Comparison of ENCODE assay signal across 1 cellular context in genomic region chr16:71572497-71573116, GRCh38.
A peak's percentile ranks its signal among the peaks of the same experiment; 100 is the strongest.
TF ChIP-seq lines count a peak whose summit lies in the region.

No MANE protein-coding gene starts in this region.

TF ChIP-seq in HepG2, 621 proteins besides CTCF, POLR2A, EP300 and RAD21 (continued from another document and continues in another):
- TF ChIP-seq PAWR (CRISPR knock-in tag; IDR thresholded peaks at IDR 0.05; ENCODE audit: borderline replicate concordance) (no peak), GTF3A (CRISPR knock-in tag; conservative IDR thresholded peaks at IDR 0.05) (no peak), PPARG (CRISPR knock-in tag; conservative IDR thresholded peaks at IDR 0.05) (0 out of 2 replicates have a peak, but pooled peaks have one; percentile 50), ZNF776 (CRISPR knock-in tag; IDR thresholded peaks at IDR 0.05) (no peak), PRPF4 (IDR thresholded peaks at IDR 0.05; ENCODE audit: low read depth, low read length, poor library complexity, severe bottlenecking) (no peak), FOXJ3 (CRISPR knock-in tag; IDR thresholded peaks at IDR 0.05; ENCODE audit: borderline replicate concordance) (peak; percentile 84; the same call in 1 of the 2 replicates), E2F5 (CRISPR knock-in tag; conservative IDR thresholded peaks at IDR 0.05) (no peak), ATF3 (CRISPR knock-in tag; IDR thresholded peaks at IDR 0.05) (no peak), PAX8 (CRISPR knock-in tag; IDR thresholded peaks at IDR 0.05; ENCODE audit: borderline replicate concordance) (0 out of 2 replicates have a peak, but pooled peaks have one; percentile 52), ZNF205 (CRISPR knock-in tag; IDR thresholded peaks at IDR 0.05) (no peak), SOX6 (IDR thresholded peaks at IDR 0.05) (no peak), SOX6 (CRISPR knock-in tag; IDR thresholded peaks at IDR 0.05) (peak; percentile 88), ZNF556 (CRISPR knock-in tag; IDR thresholded peaks at IDR 0.05; ENCODE audit: borderline replicate concordance) (0 out of 2 replicates have a peak, but pooled peaks have one; percentile 31), RFX1 (IDR thresholded peaks at IDR 0.05) (no peak), FOXC1 (CRISPR knock-in tag; IDR thresholded peaks at IDR 0.05; ENCODE audit: borderline replicate concordance) (no peak), MBNL3 (CRISPR knock-in tag; conservative IDR thresholded peaks at IDR 0.05) (no peak), MAX (IDR thresholded peaks at IDR 0.05) (peak; percentile 77; the same call in 1 of the 2 replicates), ZNF382 (CRISPR knock-in tag; IDR thresholded peaks at IDR 0.05; ENCODE audit: borderline replicate concordance) (no peak), HDAC1 (CRISPR knock-in tag; IDR thresholded peaks at IDR 0.05) (peak; percentile 24; the same call in 1 of the 2 replicates), SRSF4 (IDR thresholded peaks at IDR 0.05; ENCODE audit: low read depth, low read length, poor library complexity, severe bottlenecking) (no peak), U2AF2 (IDR thresholded peaks at IDR 0.05; ENCODE audit: low read depth, low read length) (no peak), ZNF740 (CRISPR knock-in tag; IDR thresholded peaks at IDR 0.05) (no peak), REST (IDR thresholded peaks at IDR 0.05; ENCODE audit: borderline replicate concordance in 1 of 2, low read depth in 1 of 2, low read length in 2 of 2) (no peak), SIX4 (CRISPR knock-in tag; IDR thresholded peaks at IDR 0.05) (no peak; the same call in 1 of the 2 replicates), ZNF800 (CRISPR knock-in tag; IDR thresholded peaks at IDR 0.05) (peak; percentile 47; the same call in 1 of the 2 replicates), XBP1 (CRISPR knock-in tag; IDR thresholded peaks at IDR 0.05) (no peak), ZBTB3 (CRISPR knock-in tag; IDR thresholded peaks at IDR 0.05; ENCODE audit: borderline replicate concordance, low read depth) (no peak), REPIN1 (CRISPR knock-in tag; IDR thresholded peaks at IDR 0.05; ENCODE audit: borderline replicate concordance, low read depth) (no peak), ZNF737 (CRISPR knock-in tag; IDR thresholded peaks at IDR 0.05; ENCODE audit: borderline replicate concordance) (no peak), ZNF780A (CRISPR knock-in tag; IDR thresholded peaks at IDR 0.05) (no peak), FOXA3 (CRISPR knock-in tag; IDR thresholded peaks at IDR 0.05) (peak; percentile 78), ZNF17 (CRISPR knock-in tag; IDR thresholded peaks at IDR 0.05) (no peak), MXD1 (CRISPR knock-in tag; IDR thresholded peaks at IDR 0.05) (no peak), ZNF207 (IDR thresholded peaks at IDR 0.05; ENCODE audit: borderline replicate concordance) (no peak), ZKSCAN8 (CRISPR knock-in tag; IDR thresholded peaks at IDR 0.05; ENCODE audit: borderline replicate concordance) (peak; percentile 89; the same call in 1 of the 2 replicates), ZNF614 (CRISPR knock-in tag; IDR thresholded peaks at IDR 0.05; ENCODE audit: borderline replicate concordance) (peak; percentile 86), FOXO4 (CRISPR knock-in tag; conservative IDR thresholded peaks at IDR 0.05) (no peak), ZSCAN30 (CRISPR knock-in tag; IDR thresholded peaks at IDR 0.05) (no peak), UBTF (CRISPR knock-in tag; IDR thresholded peaks at IDR 0.05) (no peak), EZH2 (conservative IDR thresholded peaks at IDR 0.05; ENCODE audit: low read depth, low read length) (no peak), ZNF703 (CRISPR knock-in tag; IDR thresholded peaks at IDR 0.05; ENCODE audit: borderline replicate concordance) (no peak), BCL3 (CRISPR knock-in tag; IDR thresholded peaks at IDR 0.05) (no peak), MAFG (CRISPR knock-in tag; IDR thresholded peaks at IDR 0.05) (peak; percentile 89), ZNF446 (CRISPR knock-in tag; IDR thresholded peaks at IDR 0.05) (no peak), ZNF326 (CRISPR knock-in tag; IDR thresholded peaks at IDR 0.05; ENCODE audit: borderline replicate concordance) (no peak), TFAP4 (IDR thresholded peaks at IDR 0.05; ENCODE audit: borderline replicate concordance, low read depth) (peak; percentile 77), IRX3 (CRISPR knock-in tag; IDR thresholded peaks at IDR 0.05; ENCODE audit: borderline replicate concordance, low read depth) (no peak), ZNF510 (CRISPR knock-in tag; IDR thresholded peaks at IDR 0.05; ENCODE audit: low read depth) (no peak), TGIF2 (CRISPR knock-in tag; IDR thresholded peaks at IDR 0.05) (peak; percentile 65; the same call in 1 of the 2 replicates), ZNF12 (CRISPR knock-in tag; IDR thresholded peaks at IDR 0.05) (no peak), NFIC (IDR thresholded peaks at IDR 0.05; ENCODE audit: low read length) (peak; percentile 85), PHF20 (CRISPR knock-in tag; IDR thresholded peaks at IDR 0.05) (no peak), ZBTB7B (CRISPR knock-in tag; IDR thresholded peaks at IDR 0.05) (peak; percentile 45; the same call in 1 of the 2 replicates), ZNF235 (CRISPR knock-in tag; IDR thresholded peaks at IDR 0.05; ENCODE audit: borderline replicate concordance) (no peak), ZNF282 (IDR thresholded peaks at IDR 0.05; ENCODE audit: partially characterized antibody) (no peak), PHB2 (IDR thresholded peaks at IDR 0.05; ENCODE audit: partially characterized antibody) (no peak)
